Comparison of ENCODE assay signal across 10 cellular contexts in genomic region chr17:78338860-78339259, GRCh38. TPM values are rescaled to one million over a fixed set of nuclear protein-coding genes. Genes with fewer than 3 reads are reported as not detected.
DNase-seq lines count a peak whose midpoint lies in the region; ATAC-seq and TF ChIP-seq lines count a peak whose summit lies in the region.
"Had no signal": no experiment of that assay in that cellular context is flagged by ENCODE, and none has a peak within 500 bp of the region (broad histone marks: within the 10 kb centered on the region; RNA-seq: fewer than 3 reads in every experiment).

No MANE protein-coding gene starts in this region.

- no peaks in the 10 kb centered on the region for H3K9me3 ChIP-seq in BLaER1 treated with 17β-estradiol and CSF1 and Interleukin-3, amounts not matched to agents 10 nM and 100 nM (replicated peaks in 1 of 11)
- H3K9me3 ChIP-seq in lower lobe of right lung (no peaks in the 10 kb centered on the region), left ventricle myocardium inferior (replicated peaks) (no peaks in the 10 kb centered on the region)
- H3K9me3 ChIP-seq: thyroid gland had no signal

- peak overlapping the region in 2 of 11 experiments; percentile 46 to 53; a peak in 2 of 22 replicates for H3K9ac ChIP-seq in BLaER1 treated with 17β-estradiol and CSF1 and Interleukin-3, amounts not matched to agents 10 nM and 100 nM

- H3K4me1 Mint-ChIP-seq in T-cell: peaks cover 43 to 62% (median 52%) of the 10 kb centered on the region in 3 donors

- peaks cover 0 to 44% (median 41%) of the 10 kb centered on the region in 11 experiments; a peak in 18 of 22 replicates for H3K27me3 ChIP-seq in BLaER1 treated with 17β-estradiol and CSF1 and Interleukin-3, amounts not matched to agents 10 nM and 100 nM
- H3K27me3 ChIP-seq in lower lobe of right lung (ENCODE audit: low read depth) (no peaks in the 10 kb centered on the region), left ventricle myocardium inferior (ENCODE audit: low read depth) (no peaks in the 10 kb centered on the region)
- H3K27me3 ChIP-seq: thyroid gland had no signal

- H3K4me3 Mint-ChIP-seq in T-cell: peak overlapping the region in 2 of 3 donors; percentile 7 to 22

- H3K36me3 Mint-ChIP-seq in T-cell: no peaks in the 10 kb centered on the region

- H3K27ac ChIP-seq in BLaER1 treated with 17β-estradiol and CSF1 and Interleukin-3, amounts not matched to agents 10 nM and 100 nM: peak overlapping the region in 4 of 11 experiments; percentile 70 to 94 (median 84); a peak in 5 of 22 replicates
- H3K27ac ChIP-seq in lower lobe of right lung: peak overlapping the region; percentile 46
- no peak overlapping the region for H3K27ac ChIP-seq in left ventricle myocardium inferior (replicated peaks)
- H3K27ac ChIP-seq: thyroid gland had no signal

- H4K20me1 ChIP-seq in BLaER1 treated with 17β-estradiol and CSF1 and Interleukin-3, amounts not matched to agents 10 nM and 100 nM: peaks cover 0 to 10% (median 0%) of the 10 kb centered on the region in 11 experiments; a peak in 2 of 22 replicates

- no peaks in the 10 kb centered on the region for H3K27me3 Mint-ChIP-seq in T-cell

- CTCF ChIA-PET in T-cell (lab: Charles Lee): interaction anchor here (0.6 to 1.0 kb wide), 2 partner anchors 24 to 273 kb away, joined by 3 to 4 read pairs; no protein-coding TSS in a partner anchor

- DNase-seq in GM12864 (ENCODE audit: low read depth) (peak; percentile 46), T-cell (peak in 3 of 34 experiments; percentile 22 to 29 (median 26)), lower lobe of right lung (no peak), omental fat pad (ENCODE audit: low spot score) (no peak), left ventricle myocardium inferior (no peak)
- DNase-seq: NCI-H2029 treated with DMSO at 0.1 percent for 48 hours, thyroid gland had no signal

- no peak for ATAC-seq in T-cell (replicated peaks in 1 of 4)
- no peak for ATAC-seq in lower lobe of right lung
- ATAC-seq in omental fat pad (ENCODE audit: low FRiP score): no peak
- ATAC-seq in GM21381 (IDR thresholded peaks at IDR 0.05; ENCODE audit: unreplicated experiment): no peak
- no peak for ATAC-seq in GM18873 (IDR thresholded peaks at IDR 0.05; ENCODE audit: low FRiP score, unreplicated experiment)

- peak overlapping the region; percentile 75 to 87 for H3K27ac Mint-ChIP-seq in T-cell

- intact Hi-C loops in lower lobe of right lung (cut with DNase I) (no loop called here), left ventricle myocardium inferior (cut with micrococcal nuclease) (no loop called here)

- no peak for TF ChIP-seq CTCF in GM12864 (IDR thresholded peaks at IDR 0.05; ENCODE audit: low read depth, low read length, missing control alignments)
- no peak for TF ChIP-seq CTCF in lower lobe of right lung (IDR thresholded peaks at IDR 0.05)
- no peak for TF ChIP-seq CTCF in omental fat pad (IDR thresholded peaks at IDR 0.05)
- TF ChIP-seq CTCF in left ventricle myocardium inferior (IDR thresholded peaks at IDR 0.05; ENCODE audit: borderline replicate concordance): no peak

- H3K9me3 Mint-ChIP-seq in T-cell: no peaks in the 10 kb centered on the region

- no peak overlapping the region for H3K4me3 ChIP-seq in BLaER1 treated with 17β-estradiol and CSF1 and Interleukin-3, amounts not matched to agents 10 nM and 100 nM
- no peak overlapping the region for H3K4me3 ChIP-seq in GM12864 (ENCODE audit: low read depth, low read length)
- no peak overlapping the region for H3K4me3 ChIP-seq in lower lobe of right lung
- H3K4me3 ChIP-seq in left ventricle myocardium inferior: no peak overlapping the region
- H3K4me3 ChIP-seq: thyroid gland had no signal

- H3K4me2 ChIP-seq in BLaER1 treated with 17β-estradiol and CSF1 and Interleukin-3, amounts not matched to agents 10 nM and 100 nM: peak overlapping the region; percentile 62 to 99 (median 78); a peak in 20 of 22 replicates

- POLR2A ChIA-PET in T-cell (lab: Charles Lee): interaction anchor here (0.7 to 0.8 kb wide), 2 partner anchors 87 to 225 kb away, joined by 3 to 8 read pairs; no protein-coding TSS in a partner anchor

- no peaks in the 10 kb centered on the region for H3K36me3 ChIP-seq in BLaER1 treated with 17β-estradiol and CSF1 and Interleukin-3, amounts not matched to agents 10 nM and 100 nM
- H3K36me3 ChIP-seq in lower lobe of right lung (no peaks in the 10 kb centered on the region), left ventricle myocardium inferior (no peaks in the 10 kb centered on the region)
- H3K36me3 ChIP-seq: thyroid gland had no signal

- peaks cover 44 to 98% (median 69%) of the 10 kb centered on the region in 10 experiments for H3K4me1 ChIP-seq in BLaER1 treated with 17β-estradiol and CSF1 and Interleukin-3, amounts not matched to agents 10 nM and 100 nM
- H3K4me1 ChIP-seq in lower lobe of right lung (peaks cover 27% of the 10 kb centered on the region), left ventricle myocardium inferior (peaks cover 25% of the 10 kb centered on the region)

RNA-seq across cellular contexts. Expression of gene SOCS3, which starts 21.0 kb away (rescaled TPM):
- total RNA-seq in T-cell: 100 to 1,000 TPM in 2 of 5 donors, 10 to 100 TPM in 3; 14.2 to 248 (median 19.9) TPM
- 69.5 TPM for total RNA-seq in lower lobe of right lung
- total RNA-seq in omental fat pad: 1,000 to 10,000 TPM in 1 of 4 donors, 100 to 1,000 TPM in 3; 186 to 1,117 (median 634) TPM
- total RNA-seq in left ventricle myocardium inferior: 9.5 TPM

RNA-seq across cellular contexts. Expression of gene PGS1, which starts 39.6 kb away (rescaled TPM):
- total RNA-seq in T-cell (10 to 100 TPM; 60.5 to 87.2 (median 78.9) TPM), lower lobe of right lung (90.9 TPM), omental fat pad (10 to 100 TPM; 25.8 to 97.2 (median 70.2) TPM), left ventricle myocardium inferior (17.1 TPM)
